Comparison of ENCODE assay signal across 16 cellular contexts in the genomic region with DNA sequence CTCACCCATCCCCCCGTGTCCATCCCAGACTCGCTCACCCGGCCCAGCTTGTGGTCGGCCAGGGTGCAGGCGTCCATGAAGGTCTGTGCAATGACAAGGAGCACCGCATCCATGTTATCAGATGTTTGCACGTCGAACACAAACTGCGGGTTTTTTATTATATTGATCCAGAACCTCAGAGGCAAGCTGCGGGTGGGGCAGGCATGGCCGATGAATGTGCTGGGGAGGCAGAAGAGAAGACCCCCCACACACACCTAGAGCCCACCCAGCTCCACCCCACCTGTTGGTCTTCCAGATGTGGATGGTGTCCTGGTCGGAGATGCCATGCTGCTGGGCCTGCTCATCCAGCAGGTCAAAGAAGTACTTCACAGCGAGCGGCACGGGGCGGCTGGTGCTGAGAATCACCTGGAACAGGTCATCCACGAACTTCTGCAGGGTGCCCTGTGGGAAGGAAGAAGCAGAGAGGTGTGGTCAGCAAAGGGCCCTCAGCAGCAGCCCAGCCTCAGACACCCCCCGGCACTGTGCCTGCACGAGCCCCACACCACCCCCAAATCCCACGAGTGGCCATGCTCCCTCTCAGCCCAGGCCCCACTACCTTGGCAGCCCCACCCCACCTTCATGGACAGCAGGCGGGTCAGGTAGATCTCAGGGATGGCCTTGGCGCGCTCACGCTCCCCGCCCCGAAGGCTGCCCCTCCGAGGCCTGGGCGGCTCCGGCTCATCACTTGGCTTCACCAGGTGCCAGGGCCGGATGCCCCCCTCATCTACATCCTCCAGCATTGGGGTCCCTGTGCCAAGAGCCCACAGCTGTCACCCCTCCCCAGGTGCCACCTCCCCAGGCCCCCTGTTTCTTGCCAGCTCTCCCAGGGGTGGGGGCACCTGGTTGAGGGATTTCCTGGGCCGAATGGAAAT. TPM values are rescaled to one million over a fixed set of nuclear protein-coding genes. Genes with fewer than 3 reads are reported as not detected.
DNase-seq lines count a peak whose midpoint lies in the region; ATAC-seq, FAIRE-seq and TF ChIP-seq lines count a peak whose summit lies in the region.
"Had no signal": no experiment of that assay in that cellular context is flagged by ENCODE, and none has a peak within 500 bp of the region (broad histone marks: within the 10 kb centered on the region; RNA-seq: fewer than 3 reads in every experiment).

No MANE protein-coding gene starts in this region.

- ATAC-seq in activated CD8-positive, alpha-beta memory T cell treated with anti-CD3 and anti-CD28 coated beads, Interleukin-2, amount 10 ng/mL, durations not matched to agents 7 days and 5 days: no peak
- no peak for ATAC-seq in stimulated activated effector memory CD8-positive, alpha-beta T cell treated with anti-CD3 and anti-CD28 coated beads, Interleukin-12 subunit alpha, Interleukin-12 subunit beta, amount 100 ng/mL, for 72 hours
- no peak for ATAC-seq in GM21576 (IDR thresholded peaks at IDR 0.05; ENCODE audit: unreplicated experiment)

- H3K27ac ChIP-seq in WERI-Rb-1 (no peak overlapping the region), kidney (ENCODE audit: low read depth in 2 of 2, low read length in 2 of 2) (no peak overlapping the region)
- H3K27ac ChIP-seq: neural progenitor cell had no signal

- no peak overlapping the region for H3K4me3 Mint-ChIP-seq in activated CD8-positive, alpha-beta memory T cell treated with anti-CD3 and anti-CD28 coated beads, Interleukin-2, amount 10 ng/mL, durations not matched to agents 7 days and 5 days
- H3K4me3 Mint-ChIP-seq in stimulated activated effector memory CD8-positive, alpha-beta T cell treated with anti-CD3 and anti-CD28 coated beads, Interleukin-12 subunit alpha, Interleukin-12 subunit beta, amount 100 ng/mL, for 72 hours: no peak overlapping the region
- H3K4me3 Mint-ChIP-seq: neural progenitor cell; T-helper 2 cell treated with Interferon-gamma antibody and Interleukin-4, amounts not matched to agents 5 μg/mL and 100 μg/mL, for 36 hours had no signal

- intact Hi-C loops in kidney (cut with DNase I): no loop called here

- H3K9me3 ChIP-seq in WERI-Rb-1 (ENCODE audit: severe bottlenecking): no peaks in the 10 kb centered on the region
- no peaks in the 10 kb centered on the region for H3K9me3 ChIP-seq in kidney (ENCODE audit: control insufficient read depth in 1 of 2, low read length in 2 of 2)
- H3K9me3 ChIP-seq: Caco-2 had no signal

- DNase-seq in activated CD8-positive, alpha-beta memory T cell treated with anti-CD3 and anti-CD28 coated beads, Interleukin-2, amount 50 U/mL, for 48 hours: peak; percentile 43
- DNase-seq in activated CD8-positive, alpha-beta memory T cell treated with anti-CD3 and anti-CD28 coated beads, Interleukin-2, amount 10 ng/mL, durations not matched to agents 7 days and 5 days: no peak
- peak; percentile 5 for DNase-seq in WERI-Rb-1
- DNase-seq in kidney: peak; percentile 66
- no peak for DNase-seq in stimulated activated effector memory CD8-positive, alpha-beta T cell treated with anti-CD3 and anti-CD28 coated beads, Interleukin-12 subunit alpha, Interleukin-12 subunit beta, amount 100 ng/mL, for 72 hours (ENCODE audit: low spot score in 2 of 2)
- DNase-seq in activated CD4-positive, CD25-positive, alpha-beta regulatory T cell (lab: John Stamatoyannopoulos, UW): no peak
- DNase-seq in DMS53 treated with DMSO at 0.1 percent for 48 hours (lab: John Stamatoyannopoulos, UW; ENCODE audit: unreplicated experiment): no peak
- DNase-seq: amniotic stem cell had no signal

- no peaks in the 10 kb centered on the region for H3K4me1 Mint-ChIP-seq in activated CD8-positive, alpha-beta memory T cell treated with anti-CD3 and anti-CD28 coated beads, Interleukin-2, amount 10 ng/mL, durations not matched to agents 7 days and 5 days
- H3K4me1 Mint-ChIP-seq in stimulated activated effector memory CD8-positive, alpha-beta T cell treated with anti-CD3 and anti-CD28 coated beads, Interleukin-12 subunit alpha, Interleukin-12 subunit beta, amount 100 ng/mL, for 72 hours: no peaks in the 10 kb centered on the region
- H3K4me1 Mint-ChIP-seq: neural progenitor cell had no signal

- H3K9me3 Mint-ChIP-seq in activated CD8-positive, alpha-beta memory T cell treated with anti-CD3 and anti-CD28 coated beads, Interleukin-2, amount 10 ng/mL, durations not matched to agents 7 days and 5 days (ENCODE audit: low read depth): no peaks in the 10 kb centered on the region
- H3K9me3 Mint-ChIP-seq in stimulated activated effector memory CD8-positive, alpha-beta T cell treated with anti-CD3 and anti-CD28 coated beads, Interleukin-12 subunit alpha, Interleukin-12 subunit beta, amount 100 ng/mL, for 72 hours: no peaks in the 10 kb centered on the region
- H3K9me3 Mint-ChIP-seq: neural progenitor cell; T-helper 2 cell treated with Interferon-gamma antibody and Interleukin-4, amounts not matched to agents 5 μg/mL and 100 μg/mL, for 36 hours had no signal

- no peak for TF ChIP-seq CTCF in WERI-Rb-1 (IDR thresholded peaks at IDR 0.05; ENCODE audit: low read depth, low read length)
- no peak for TF ChIP-seq CTCF in kidney (IDR thresholded peaks at IDR 0.05; ENCODE audit: borderline replicate concordance, extremely low read depth, insufficient read depth)

- CTCF ChIA-PET in activated CD8-positive, alpha-beta memory T cell treated with anti-CD3 and anti-CD28 coated beads, Interleukin-2, amount 10 ng/mL, durations not matched to agents 7 days and 5 days (lab: Charles Lee): interaction anchor here (2.1 to 4.1 kb wide), 2 partner anchors 26 kb away, joined by 25 read pairs; no protein-coding TSS in a partner anchor

- no peak overlapping the region for H3K4me3 ChIP-seq in WERI-Rb-1 (ENCODE audit: low read depth, low read length)
- no peak overlapping the region for H3K4me3 ChIP-seq in kidney (ENCODE audit: low read length in 2 of 2)
- H3K4me3 ChIP-seq: neural progenitor cell had no signal

- no peaks in the 10 kb centered on the region for H3K27me3 ChIP-seq in WERI-Rb-1 (ENCODE audit: insufficient read depth, low read depth, severe bottlenecking)
- H3K27me3 ChIP-seq: neural progenitor cell had no signal

- H3K36me3 ChIP-seq in WERI-Rb-1 (peaks cover 96% of the 10 kb centered on the region), kidney (ENCODE audit: control insufficient read depth in 1 of 2, insufficient read depth in 2 of 2, low read length in 2 of 2) (peaks cover 61 to 66% of the 10 kb centered on the region in 2 donors)
- H3K36me3 ChIP-seq: neural progenitor cell had no signal

- H3K9ac ChIP-seq in kidney (ENCODE audit: low read length in 2 of 2): no peak overlapping the region
- H3K9ac ChIP-seq: neural progenitor cell had no signal

- FAIRE-seq in kidney (lab: Jason Lieb, UNC): no peak
- FAIRE-seq: RCC 7860 had no signal

- no peaks in the 10 kb centered on the region for H3K36me3 Mint-ChIP-seq in activated CD8-positive, alpha-beta memory T cell treated with anti-CD3 and anti-CD28 coated beads, Interleukin-2, amount 10 ng/mL, durations not matched to agents 7 days and 5 days
- H3K36me3 Mint-ChIP-seq in stimulated activated effector memory CD8-positive, alpha-beta T cell treated with anti-CD3 and anti-CD28 coated beads, Interleukin-12 subunit alpha, Interleukin-12 subunit beta, amount 100 ng/mL, for 72 hours: no peaks in the 10 kb centered on the region

- no peaks in the 10 kb centered on the region for H3K27me3 Mint-ChIP-seq in activated CD8-positive, alpha-beta memory T cell treated with anti-CD3 and anti-CD28 coated beads, Interleukin-2, amount 10 ng/mL, durations not matched to agents 7 days and 5 days

- H3K27ac Mint-ChIP-seq in activated CD8-positive, alpha-beta memory T cell treated with anti-CD3 and anti-CD28 coated beads, Interleukin-2, amount 10 ng/mL, durations not matched to agents 7 days and 5 days: no peak overlapping the region
- peak overlapping the region; percentile 20 for H3K27ac Mint-ChIP-seq in stimulated activated effector memory CD8-positive, alpha-beta T cell treated with anti-CD3 and anti-CD28 coated beads, Interleukin-12 subunit alpha, Interleukin-12 subunit beta, amount 100 ng/mL, for 72 hours
- H3K27ac Mint-ChIP-seq: neural progenitor cell; T-helper 2 cell treated with Interferon-gamma antibody and Interleukin-4, amounts not matched to agents 5 μg/mL and 100 μg/mL, for 36 hours had no signal

- no peaks in the 10 kb centered on the region for H3K4me1 ChIP-seq in kidney (ENCODE audit: control insufficient read depth in 1 of 2, insufficient read depth in 1 of 2, low read depth in 1 of 2, low read length in 2 of 2)
- H3K4me1 ChIP-seq: Caco-2, neural progenitor cell had no signal

RNA-seq across cellular contexts. Expression of a gene that starts 20.3 kb away (rescaled TPM):
- total RNA-seq in activated CD8-positive, alpha-beta memory T cell treated with anti-CD3 and anti-CD28 coated beads, Interleukin-2, amount 10 ng/mL, durations not matched to agents 7 days and 5 days: 1 to 10 TPM; 1.8 to 4.0 TPM
- 224 TPM for total RNA-seq in kidney
- polyA plus RNA-seq in kidney (ENCODE audit: insufficient read depth, low read depth, low replicate concordance): 101 TPM

RNA-seq across cellular contexts. Expression of a gene that starts 30.4 kb away (rescaled TPM):
- total RNA-seq in activated CD8-positive, alpha-beta memory T cell treated with anti-CD3 and anti-CD28 coated beads, Interleukin-2, amount 10 ng/mL, durations not matched to agents 7 days and 5 days: 10 to 100 TPM; 18.4 to 21.9 TPM
- total RNA-seq in kidney: 13.8 TPM
- polyA plus RNA-seq in kidney (ENCODE audit: insufficient read depth, low read depth, low replicate concordance): 32.8 TPM

RNA-seq across cellular contexts. Expression of a gene that starts 30.5 kb away (rescaled TPM):
- 100 to 1,000 TPM; 219 to 298 TPM for total RNA-seq in activated CD8-positive, alpha-beta memory T cell treated with anti-CD3 and anti-CD28 coated beads, Interleukin-2, amount 10 ng/mL, durations not matched to agents 7 days and 5 days
- total RNA-seq in kidney: 195 TPM
- polyA plus RNA-seq in kidney (ENCODE audit: insufficient read depth, low read depth, low replicate concordance): 631 TPM

RNA-seq across cellular contexts. Expression of a gene that starts 37.0 kb away (rescaled TPM):
- total RNA-seq in activated CD8-positive, alpha-beta memory T cell treated with anti-CD3 and anti-CD28 coated beads, Interleukin-2, amount 10 ng/mL, durations not matched to agents 7 days and 5 days: 10 to 100 TPM; 20.9 to 21.2 TPM
- total RNA-seq in kidney: 6.7 TPM
- 5.4 TPM for polyA plus RNA-seq in kidney (ENCODE audit: insufficient read depth, low read depth, low replicate concordance)

RNA-seq across cellular contexts. Expression of a gene that starts 37.5 kb away (rescaled TPM):
- total RNA-seq in activated CD8-positive, alpha-beta memory T cell treated with anti-CD3 and anti-CD28 coated beads, Interleukin-2, amount 10 ng/mL, durations not matched to agents 7 days and 5 days: not detected
- not detected for total RNA-seq in kidney
- not detected for polyA plus RNA-seq in kidney (ENCODE audit: insufficient read depth, low read depth, low replicate concordance)
- total RNA-seq: activated CD8-positive, alpha-beta memory T cell treated with anti-CD3 and anti-CD28 coated beads for 36 hours; liver; NCI-H460 had no signal
- polyA plus RNA-seq: liver had no signal

Comparison
In these comparisons a context has a peak if more than half of its experiments do, and no peak if none do; other contexts are left out.
1. DNase-seq: peak in activated CD8-positive, alpha-beta memory T cell treated with anti-CD3 and anti-CD28 coated beads, Interleukin-2, amount 50 U/mL, for 48 hours (single experiment), WERI-Rb-1 (single experiment) and kidney (single experiment); none in activated CD8-positive, alpha-beta memory T cell treated with anti-CD3 and anti-CD28 coated beads, Interleukin-2, amount 10 ng/mL, durations not matched to agents 7 days and 5 days (single experiment), stimulated activated effector memory CD8-positive, alpha-beta T cell treated with anti-CD3 and anti-CD28 coated beads, Interleukin-12 subunit alpha, Interleukin-12 subunit beta, amount 100 ng/mL, for 72 hours (0 of 2), activated CD4-positive, CD25-positive, alpha-beta regulatory T cell (0 of 4) and DMS53 treated with DMSO at 0.1 percent for 48 hours (single experiment).
2. RNA of a gene that starts 20.3 kb away (total RNA-seq): 224 TPM in kidney (single experiment); 1.8 to 4.0 TPM in activated CD8-positive, alpha-beta memory T cell treated with anti-CD3 and anti-CD28 coated beads, Interleukin-2, amount 10 ng/mL, durations not matched to agents 7 days and 5 days; every median in the first group is over 10 times any median in the second.